Comparison of ENCODE assay signal across 28 cellular contexts in the genomic region with DNA sequence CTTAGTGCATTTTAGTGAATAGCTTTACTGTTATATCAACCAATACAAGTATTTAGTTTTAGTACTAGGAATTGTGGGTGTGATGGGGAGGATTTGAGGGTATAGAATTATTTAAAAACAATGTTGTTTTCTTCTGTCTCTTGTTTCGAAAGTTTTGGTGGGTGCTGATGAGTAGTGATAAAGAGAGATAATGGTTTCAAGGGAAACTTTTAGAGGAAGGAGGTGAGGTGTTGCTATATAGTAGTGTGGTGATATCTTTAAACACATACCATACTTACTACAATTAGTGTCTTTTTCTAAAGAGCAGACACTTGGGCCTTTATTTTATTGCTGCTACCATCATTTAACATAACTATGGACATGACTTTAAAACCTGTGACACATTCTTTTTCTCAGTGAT. TPM values are rescaled to one million over a fixed set of nuclear protein-coding genes. Genes with fewer than 3 reads are reported as not detected.
"Had no signal": no experiment of that assay in that cellular context is flagged by ENCODE, and none has a peak within 500 bp of the region (broad histone marks: within the 10 kb centered on the region; RNA-seq: fewer than 3 reads in every experiment).

No MANE protein-coding gene starts in this region.

- H3K79me2 ChIP-seq: hepatocyte had no signal

- H3K9me3 ChIP-seq: heart left ventricle, mucosa of descending colon, prostate gland, right atrium auricular region, stomach, thyroid gland had no signal

- H3K27ac ChIP-seq: dorsolateral prefrontal cortex, heart left ventricle, hepatocyte, prostate gland, right atrium auricular region, stomach, thyroid gland had no signal

- DNase-seq: dorsolateral prefrontal cortex; effector CD4-positive, alpha-beta T cell; heart left ventricle; kidney; mucosa of descending colon; naive B cell; nucleus accumbens; stimulated activated CD4-positive, alpha-beta T cell treated with anti-CD3 and anti-CD28 coated beads, Interleukin-12 subunit alpha, Interleukin-12 subunit beta, amount 100 ng/mL, for 4 hours; stimulated activated CD4-positive, alpha-beta T cell treated with anti-CD3 and anti-CD28 coated beads, Interleukin-1b, Interleukin-23, amount 100 ng/mL, for 48 hours; stimulated activated CD4-positive, alpha-beta T cell treated with anti-CD3 and anti-CD28 coated beads, Interleukin-4, amount 100 ng/mL, for 1 hour; stimulated activated CD8-positive, alpha-beta memory T cell treated with anti-CD3 and anti-CD28 coated beads, Interleukin-4, amount 100 ng/mL, for 48 hours; stimulated activated naive CD4-positive, alpha-beta T cell treated with Interleukin-2 at 50 U/mL for 16 hours; stomach; thyroid gland had no signal

- ATAC-seq: heart left ventricle, left lobe of liver, mucosa of descending colon, sciatic nerve had no signal

- H3K4me1 Mint-ChIP-seq: memory B cell, naive B cell, nephron had no signal

- H3K27me3 ChIP-seq: dorsolateral prefrontal cortex, heart left ventricle, hepatocyte, right atrium auricular region, stomach, thyroid gland had no signal

- H3K4me3 Mint-ChIP-seq: memory B cell, nephron, type B pancreatic cell had no signal

- H2AFZ ChIP-seq: hepatocyte had no signal

- H3K27me3 Mint-ChIP-seq: memory B cell, naive B cell, type B pancreatic cell had no signal

- H3K36me3 ChIP-seq: prostate gland had no signal

- H3K4me2 ChIP-seq: hepatocyte, smooth muscle cell had no signal

- H3K9me3 Mint-ChIP-seq: memory B cell, naive B cell, nephron, type B pancreatic cell had no signal

- H3K4me3 ChIP-seq: dorsolateral prefrontal cortex, heart left ventricle, hepatocyte, lung, mucosa of descending colon, prostate gland, right atrium auricular region, smooth muscle cell, stomach, thyroid gland had no signal

- H3K4me1 ChIP-seq: heart left ventricle, prostate gland, right atrium auricular region, stomach, thyroid gland had no signal

- H3K27ac Mint-ChIP-seq: memory B cell, type B pancreatic cell had no signal

- FAIRE-seq: frontal cortex, kidney had no signal

RNA-seq across cellular contexts. Expression of gene HRH4, which starts 23.5 kb away (rescaled TPM):
- total RNA-seq: frontal cortex, glomerular endothelial cell, hepatocyte, kidney, osteocyte, prostate gland, right atrium auricular region, smooth muscle cell, temporal lobe, thyroid gland had no signal
- polyA plus RNA-seq: heart left ventricle, hepatocyte, smooth muscle cell had no signal
